Comparison of ENCODE assay signal across 19 cellular contexts in genomic region chr6:134911532-134911931, GRCh38. TPM values are rescaled to one million over a fixed set of nuclear protein-coding genes. Genes with fewer than 3 reads are reported as not detected.
DNase-seq lines count a peak whose midpoint lies in the region; ATAC-seq and TF ChIP-seq lines count a peak whose summit lies in the region.
"Had no signal": no experiment of that assay in that cellular context is flagged by ENCODE, and none has a peak within 500 bp of the region (broad histone marks: within the 10 kb centered on the region; RNA-seq: fewer than 3 reads in every experiment).

No MANE protein-coding gene starts in this region.

- H2AFZ ChIP-seq in IMR-90 (replicated peaks; ENCODE audit: low read length, poor library complexity): peak overlapping the region; percentile 71

- TF ChIP-seq CTCF in BJ (IDR thresholded peaks at IDR 0.05; ENCODE audit: insufficient read depth, low read depth, low read length) (no peak), IMR-90 (conservative IDR thresholded peaks at IDR 0.05; ENCODE audit: low read depth, low read length) (no peak), cardiac fibroblast (IDR thresholded peaks at IDR 0.05; ENCODE audit: low read depth, low read length) (no peak), Calu3 (IDR thresholded peaks at IDR 0.05; ENCODE audit: unreplicated experiment) (no peak)

- peak overlapping the region in 1 of 2 experiments; percentile 83; a peak in 2 of 4 replicates for H4K8ac ChIP-seq in IMR-90 (ENCODE audit: low read depth in 2 of 2, low read length in 2 of 2)

- H3K4ac ChIP-seq in IMR-90 (ENCODE audit: low read depth, low read length): peak overlapping the region; percentile 33

- peak overlapping the region; percentile 21; the same call in 1 of the 2 replicates for H2BK120ac ChIP-seq in IMR-90 (ENCODE audit: low read depth, low read length)

- dilution Hi-C loops in IMR-90 (cut with HindIII; ENCODE audit: low sequenced_read_pairs, unreplicated experiment): no loop called here

- peak overlapping the region; percentile 57; the same call in 1 of the 2 replicates for H2AK5ac ChIP-seq in IMR-90 (ENCODE audit: low read depth, low read length)

- POLR2A ChIA-PET in BJ (lab: Charles Lee): no interaction called here
- POLR2A ChIA-PET in IMR-90 (lab: Charles Lee; ENCODE audit: unreplicated experiment): no interaction called here

- H2BK20ac ChIP-seq in IMR-90 (ENCODE audit: low read depth, low read length): peak overlapping the region; percentile 44; the same call in 1 of the 2 replicates

- no peak overlapping the region for H3K56ac ChIP-seq in IMR-90 (ENCODE audit: extremely low read depth, insufficient read depth, low read length)

- peak overlapping the region; percentile 96 for H2BK5ac ChIP-seq in IMR-90 (ENCODE audit: low read depth, low read length, poor library complexity, severe bottlenecking)

- CTCF ChIA-PET in BJ (lab: Yijun Ruan, JAX): no interaction called here
- CTCF ChIA-PET in IMR-90 (lab: Yijun Ruan, JAX): no interaction called here
- CTCF ChIA-PET in Calu3 (lab: Charles Lee): no interaction called here

- H3K9ac ChIP-seq in IMR-90 (ENCODE audit: low read depth, low read length): no peak overlapping the region

- no peak overlapping the region for H3K23ac ChIP-seq in IMR-90 (ENCODE audit: low read depth, low read length)

- H3K27ac ChIP-seq in IMR-90 (ENCODE audit: insufficient read depth, low read length): 0 out of 2 replicates have a peak overlapping the region, but pooled peaks have one; percentile 5
- H3K27ac ChIP-seq: WERI-Rb-1 had no signal

- no peak for TF ChIP-seq RAD21 in IMR-90 (IDR thresholded peaks at IDR 0.05; ENCODE audit: low read length)

- H3K27ac Mint-ChIP-seq in Calu3 (ENCODE audit: unreplicated experiment): no peak overlapping the region
- H3K27ac Mint-ChIP-seq: activated naive CD8-positive, alpha-beta T cell treated with anti-CD3 and anti-CD28 coated beads, Interleukin-2, amount 50 U/mL, for 24 hours; CD8-positive, alpha-beta memory T cell; effector memory CD8-positive, alpha-beta T cell; stimulated activated naive CD8-positive, alpha-beta T cell treated with anti-CD3 and anti-CD28 coated beads, Interleukin-15, Interleukin-2, amounts not matched to agents 100 ng/mL and 50 ng/mL, for 24 hours had no signal

- BruUV-seq in IMR-90 (replicated peaks; lab: Mats Ljungman, UMichigan): no TSS peak
- BruUV-seq in Calu3 (replicated peaks; lab: Mats Ljungman, UMichigan): no TSS peak

- H3K9me3 Mint-ChIP-seq in Calu3 (ENCODE audit: low read depth, unreplicated experiment): no peaks in the 10 kb centered on the region
- H3K9me3 Mint-ChIP-seq: activated naive CD8-positive, alpha-beta T cell treated with anti-CD3 and anti-CD28 coated beads, Interleukin-2, amount 50 U/mL, for 24 hours; CD8-positive, alpha-beta memory T cell; effector memory CD8-positive, alpha-beta T cell; stimulated activated naive CD8-positive, alpha-beta T cell treated with anti-CD3 and anti-CD28 coated beads, Interleukin-15, Interleukin-2, amounts not matched to agents 100 ng/mL and 50 ng/mL, for 24 hours had no signal

- in situ Hi-C loops in IMR-90 (cut with MboI; ENCODE audit: low sequenced_read_pairs): no loop called here

- H3K4me3 Mint-ChIP-seq in Calu3 (ENCODE audit: low read depth, unreplicated experiment): no peak overlapping the region
- H3K4me3 Mint-ChIP-seq: activated naive CD8-positive, alpha-beta T cell treated with anti-CD3 and anti-CD28 coated beads, Interleukin-2, amount 50 U/mL, for 24 hours; CD8-positive, alpha-beta memory T cell; effector memory CD8-positive, alpha-beta T cell; stimulated activated naive CD8-positive, alpha-beta T cell treated with anti-CD3 and anti-CD28 coated beads, Interleukin-15, Interleukin-2, amounts not matched to agents 100 ng/mL and 50 ng/mL, for 24 hours had no signal

- intact Hi-C loops in IMR-90 (cut with micrococcal nuclease) (no loop called here), Calu3 (cut with micrococcal nuclease; ENCODE audit: unreplicated experiment) (no loop called here)

- H3K9me3 ChIP-seq in IMR-90 (ENCODE audit: control insufficient read depth, insufficient read depth, low read length): no peaks in the 10 kb centered on the region

- peaks cover 12% of the 10 kb centered on the region for H3K27me3 Mint-ChIP-seq in Calu3 (ENCODE audit: unreplicated experiment)

- H3K79me1 ChIP-seq in IMR-90 (ENCODE audit: low read depth in 1 of 2, low read length in 2 of 2): no peaks in the 10 kb centered on the region

- no peak for TF ChIP-seq POLR2A in IMR-90 (IDR thresholded peaks at IDR 0.05; ENCODE audit: low read depth, low read length)

- H3K4me3 ChIP-seq in BJ (ENCODE audit: low read depth, low read length): no peak overlapping the region
- no peak overlapping the region for H3K4me3 ChIP-seq in IMR-90 (ENCODE audit: insufficient read depth, low read depth, low read length)
- H3K4me3 ChIP-seq in cardiac fibroblast (replicated peaks in 1 of 2; ENCODE audit: low read depth in 2 of 2, low read length in 2 of 2): no peak overlapping the region

- H3K9me1 ChIP-seq in IMR-90 (ENCODE audit: insufficient read depth, low read length): peaks cover 10% of the 10 kb centered on the region; the same call in 1 of the 2 replicates

- H2BK15ac ChIP-seq in IMR-90 (ENCODE audit: low read depth, low read length): peak overlapping the region; percentile 48; the same call in 1 of the 3 replicates

- H3K36me3 Mint-ChIP-seq in Calu3 (ENCODE audit: insufficient read depth, unreplicated experiment): no peaks in the 10 kb centered on the region

- H3K36me3 ChIP-seq in BJ (ENCODE audit: control insufficient read depth, insufficient read depth, low read length): no peaks in the 10 kb centered on the region
- no peaks in the 10 kb centered on the region for H3K36me3 ChIP-seq in IMR-90 (ENCODE audit: control insufficient read depth, insufficient read depth, low read length)
- H3K36me3 ChIP-seq: WERI-Rb-1 had no signal

- no peak overlapping the region for H2AK9ac ChIP-seq in IMR-90 (replicated peaks; ENCODE audit: low read depth, low read length, poor library complexity)

- H3K4me2 ChIP-seq in IMR-90 (ENCODE audit: low read depth, low read length): no peak overlapping the region

- no peaks in the 10 kb centered on the region for H4K20me1 ChIP-seq in IMR-90 (ENCODE audit: insufficient read depth, low read length)

- H3K27me3 ChIP-seq in BJ (ENCODE audit: control insufficient read depth, insufficient read depth, low read length) (no peaks in the 10 kb centered on the region), IMR-90 (ENCODE audit: control insufficient read depth, insufficient read depth, low read length) (no peaks in the 10 kb centered on the region)

- DNase-seq in BJ (ENCODE audit: low read depth) (peak; percentile 27), IMR-90 (peak; percentile 88), cardiac fibroblast (ENCODE audit: low read depth in 2 of 2) (peak; percentile 49 to 88), kidney tubule cell (ENCODE audit: low spot score) (peak; percentile 90), Calu3 (no peak), NCI-H1417 treated with DMSO at 0.1 percent for 48 hours (lab: John Stamatoyannopoulos, UW) (no peak), NOMO-1 treated with dmso at 0.1 percent for 144 hours (lab: John Stamatoyannopoulos, UW; ENCODE audit: unreplicated experiment) (no peak), hippocampal formation (lab: John Stamatoyannopoulos, UW) (no peak)
- DNase-seq: activated naive CD8-positive, alpha-beta T cell treated with anti-CD3 and anti-CD28 coated beads, Interleukin-2, amount 50 U/mL, for 24 hours; activated T-cell treated with anti-CD3 and anti-CD28 coated beads for 4 hours; CD8-positive, alpha-beta memory T cell; effector memory CD8-positive, alpha-beta T cell; NCI-H1105 treated with DMSO at 0.1 percent for 48 hours; NCI-H510A; SIG-M5; stimulated activated CD4-positive, alpha-beta T cell treated with anti-CD3 and anti-CD28 coated beads, Interleukin-4, amount 100 ng/mL, for 1 hour; WERI-Rb-1 had no signal

- ATAC-seq in IMR-90 (ENCODE audit: low read depth): peak; percentile 35; the same call in 1 of the 2 replicates
- ATAC-seq: activated naive CD8-positive, alpha-beta T cell treated with anti-CD3 and anti-CD28 coated beads, Interleukin-2, amount 50 U/mL, for 24 hours; effector memory CD8-positive, alpha-beta T cell; HepG2 had no signal

- H3K4me1 ChIP-seq in IMR-90 (ENCODE audit: control insufficient read depth, insufficient read depth, low read length): peaks cover 16% of the 10 kb centered on the region

- H3K4me1 Mint-ChIP-seq in Calu3 (ENCODE audit: low read depth, unreplicated experiment): no peaks in the 10 kb centered on the region
- H3K4me1 Mint-ChIP-seq: activated naive CD8-positive, alpha-beta T cell treated with anti-CD3 and anti-CD28 coated beads, Interleukin-2, amount 50 U/mL, for 24 hours; CD8-positive, alpha-beta memory T cell had no signal

- H3K14ac ChIP-seq in IMR-90 (replicated peaks; ENCODE audit: low read depth, low read length): no peak overlapping the region; the same call in 1 of the 2 replicates

- 0 out of 2 replicates have a peak overlapping the region, but pooled peaks have one; percentile 30 for H4K91ac ChIP-seq in IMR-90 (ENCODE audit: insufficient read depth, low read depth, low read length)

- H4K5ac ChIP-seq in IMR-90 (ENCODE audit: low read depth, low read length): peak overlapping the region; percentile 87

- peak overlapping the region; percentile 94 for H3K18ac ChIP-seq in IMR-90 (ENCODE audit: low read depth, low read length)

- no CpG with 5 or more reads among the region's 1 CpG for WGBS in IMR-90 (ENCODE audit: extremely low coverage in 2 of 2, insufficient read length in 1 of 2), 2 experiments

TF ChIP-seq in IMR-90, 13 proteins besides CTCF, POLR2A, EP300 and RAD21:
- TF ChIP-seq SMC3 (IDR thresholded peaks at IDR 0.05; ENCODE audit: low read depth, low read length): no peak
- TF ChIP-seq BHLHE40 (IDR thresholded peaks at IDR 0.05; ENCODE audit: low read depth, low read length): 0 out of 2 replicates have a peak, but pooled peaks have one; percentile 18
- no peak for TF ChIP-seq MAZ (IDR thresholded peaks at IDR 0.05; ENCODE audit: borderline replicate concordance, low read depth, low read length)
- TF ChIP-seq USF2 (IDR thresholded peaks at IDR 0.05; ENCODE audit: low read depth, low read length): peak; percentile 82

RNA-seq across cellular contexts. Expression of gene ALDH8A1, which starts 38.4 kb away (rescaled TPM):
- polyA plus RNA-seq in BJ (2011; rRNA removed): 0.11 and 0.50 TPM in 2 replicates
- 0.24 TPM in 1 of 2 replicates, not detected in the other for polyA minus RNA-seq in BJ (2011; rRNA and poly(A)+ RNA removed)
- total RNA-seq in IMR-90 (2012; rRNA removed): under 0.01 TPM in 2 replicates
- 0.15 and 0.19 TPM in 2 replicates for polyA plus RNA-seq in IMR-90 (2012; rRNA removed)
- 0.02 and 0.04 TPM in 2 replicates for polyA plus RNA-seq in IMR-90 (2012; cell fraction: cytosol; rRNA removed)
- polyA plus RNA-seq in IMR-90 (2012; cell fraction: nucleus; rRNA removed; ENCODE audit: low replicate concordance): 0.74 and 2.3 TPM in 2 replicates
- total RNA-seq in Calu3 (2022): 0.68 and 1.5 TPM in 2 replicates

Comparison
In these comparisons a context has a peak if more than half of its experiments do, and no peak if none do; other contexts are left out.
1. DNase-seq: peak in BJ (single experiment), IMR-90 (single experiment), cardiac fibroblast (2 of 2) and kidney tubule cell (single experiment); none in Calu3 (single experiment), NCI-H1417 treated with DMSO at 0.1 percent for 48 hours (single experiment), NOMO-1 treated with dmso at 0.1 percent for 144 hours (single experiment) and hippocampal formation (0 of 2).